22 cellular contexts compared by ENCODE assay signal in genomic region chr5:133959643-133960042, GRCh38. TPM values are rescaled to one million over a fixed set of nuclear protein-coding genes. Genes with fewer than 3 reads are reported as not detected.
A peak's percentile ranks its signal among the peaks of the same experiment; 100 is the strongest.
DNase-seq lines count a peak whose midpoint lies in the region; ATAC-seq, FAIRE-seq and TF ChIP-seq lines count a peak whose summit lies in the region.
"Had no signal": no experiment of that assay in that cellular context is flagged by ENCODE, and none has a peak within 500 bp of the region (broad histone marks: within the 10 kb centered on the region; RNA-seq: fewer than 3 reads in every experiment).

No MANE protein-coding gene starts in this region.

- no peaks in the 10 kb centered on the region for H3K9me3 ChIP-seq in CD4-positive, CD25-positive, alpha-beta regulatory T cell (ENCODE audit: control insufficient read depth in 2 of 2, low read length in 2 of 2)
- peaks cover 9% of the 10 kb centered on the region for H3K9me3 ChIP-seq in endodermal cell (ENCODE audit: control insufficient read depth, low read length)
- H3K9me3 ChIP-seq: adrenal gland, colonic mucosa, ovary, upper lobe of left lung had no signal

- intact Hi-C loops in activated CD4-positive, alpha-beta T cell treated with anti-CD3 and anti-CD28 coated beads for 36 hours (cut with DNase I, micrococcal nuclease), result no loop called here
- intact Hi-C loops in activated CD4-positive, alpha-beta memory T cell treated with anti-CD3 and anti-CD28 coated beads for 36 hours (cut with micrococcal nuclease), result no loop called here

- CTCF ChIA-PET in activated CD4-positive, alpha-beta T cell treated with anti-CD3 and anti-CD28 coated beads for 36 hours (lab: Charles Lee), result interaction anchor here (0.7 kb wide), 1 partner anchor 37 kb away, joined by 4 read pairs; no protein-coding TSS in a partner anchor
- CTCF ChIA-PET in activated CD4-positive, alpha-beta memory T cell treated with anti-CD3 and anti-CD28 coated beads for 36 hours (lab: Charles Lee), result interaction anchor here (1.0 kb wide), 1 partner anchor 15 kb away, joined by 4 read pairs; no protein-coding TSS in a partner anchor

- peaks cover 14% of the 10 kb centered on the region for H3K4me1 ChIP-seq in CD4-positive, CD25-positive, alpha-beta regulatory T cell (ENCODE audit: control insufficient read depth, insufficient read depth, low read length, poor library complexity, severe bottlenecking)
- no peaks in the 10 kb centered on the region for H3K4me1 ChIP-seq in endodermal cell (ENCODE audit: control insufficient read depth, insufficient read depth, low read length)
- H3K4me1 ChIP-seq: colonic mucosa, upper lobe of left lung had no signal

- H3K4me3 ChIP-seq in CD4-positive, CD25-positive, alpha-beta regulatory T cell (ENCODE audit: low read depth, low read length), result no peak overlapping the region
- no peak overlapping the region for H3K4me3 ChIP-seq in endodermal cell (ENCODE audit: low read length)
- H3K4me3 ChIP-seq: adrenal gland, colonic mucosa, GM23338, ovary, spleen, upper lobe of left lung had no signal

- H3K27me3 ChIP-seq in CD4-positive, CD25-positive, alpha-beta regulatory T cell (ENCODE audit: control insufficient read depth, insufficient read depth, low read length), result no peaks in the 10 kb centered on the region
- H3K27me3 ChIP-seq in endodermal cell (ENCODE audit: control insufficient read depth, insufficient read depth, low read length, poor library complexity, severe bottlenecking), result no peaks in the 10 kb centered on the region
- H3K27me3 ChIP-seq: adrenal gland, colonic mucosa, ovary, spleen, upper lobe of left lung had no signal

- DNase-seq in activated CD4-positive, alpha-beta T cell treated with anti-CD3 and anti-CD28 coated beads for 36 hours, result no peak
- DNase-seq in activated CD4-positive, alpha-beta T cell treated with anti-CD3 and anti-CD28 coated beads for 48 hours, result no peak
- no peak for DNase-seq in CD4-positive, CD25-positive, alpha-beta regulatory T cell
- DNase-seq in activated CD4-positive, alpha-beta memory T cell treated with anti-CD3 and anti-CD28 coated beads for 36 hours, result peak; percentile 24
- DNase-seq in endodermal cell, result no peak
- no peak for DNase-seq in NCI-H1694 (lab: John Stamatoyannopoulos, UW)
- no peak for DNase-seq in GM19239 (ENCODE audit: insufficient read length, low spot score)
- DNase-seq: 8988T; activated T-cell treated with anti-CD3 and anti-CD28 coated beads for 4 hours; adrenal gland; colonic mucosa; DND-41; left cardiac atrium; mesenchymal stem cell; NCI-H1048; NCI-H187 treated with DMSO at 0.1 percent for 48 hours; ovary; spleen; stimulated activated CD4-positive, alpha-beta T cell treated with anti-CD3 and anti-CD28 coated beads, Interleukin-4, amount 100 ng/mL, for 1 hour; upper lobe of left lung had no signal

- peaks cover 36% of the 10 kb centered on the region for H3K36me3 ChIP-seq in CD4-positive, CD25-positive, alpha-beta regulatory T cell (ENCODE audit: control insufficient read depth, insufficient read depth, low read length)
- peaks cover 52% of the 10 kb centered on the region for H3K36me3 ChIP-seq in endodermal cell (ENCODE audit: control insufficient read depth, insufficient read depth, low read length)
- H3K36me3 ChIP-seq: colonic mucosa, ovary had no signal

- peaks cover 34% of the 10 kb centered on the region for H3K36me3 Mint-ChIP-seq in activated CD4-positive, alpha-beta T cell treated with anti-CD3 and anti-CD28 coated beads for 36 hours (ENCODE audit: low read depth)
- peaks cover 27% of the 10 kb centered on the region for H3K36me3 Mint-ChIP-seq in CD4-positive, CD25-positive, alpha-beta regulatory T cell
- peaks cover 28% of the 10 kb centered on the region for H3K36me3 Mint-ChIP-seq in activated CD4-positive, alpha-beta memory T cell treated with anti-CD3 and anti-CD28 coated beads for 36 hours
- H3K36me3 Mint-ChIP-seq in endodermal cell (ENCODE audit: low read depth), result peaks cover 38% of the 10 kb centered on the region

- peaks cover 45% of the 10 kb centered on the region for H3K4me1 Mint-ChIP-seq in activated CD4-positive, alpha-beta T cell treated with anti-CD3 and anti-CD28 coated beads for 36 hours
- peaks cover 40 to 52% (median 46%) of the 10 kb centered on the region in 4 donors for H3K4me1 Mint-ChIP-seq in CD4-positive, CD25-positive, alpha-beta regulatory T cell
- peaks cover 51% of the 10 kb centered on the region for H3K4me1 Mint-ChIP-seq in activated CD4-positive, alpha-beta memory T cell treated with anti-CD3 and anti-CD28 coated beads for 36 hours (ENCODE audit: low read depth)
- no peaks in the 10 kb centered on the region for H3K4me1 Mint-ChIP-seq in endodermal cell

- no peak overlapping the region for H3K27ac ChIP-seq in CD4-positive, CD25-positive, alpha-beta regulatory T cell (ENCODE audit: insufficient read depth, low read length, poor library complexity, severe bottlenecking)
- no peak overlapping the region for H3K27ac ChIP-seq in endodermal cell (ENCODE audit: low read depth, low read length)
- H3K27ac ChIP-seq: adrenal gland, colonic mucosa, ovary, upper lobe of left lung had no signal

- POLR2A ChIA-PET in activated CD4-positive, alpha-beta T cell treated with anti-CD3 and anti-CD28 coated beads for 36 hours (lab: Charles Lee), result no interaction called here
- POLR2A ChIA-PET in activated CD4-positive, alpha-beta memory T cell treated with anti-CD3 and anti-CD28 coated beads for 36 hours (lab: Charles Lee), result no interaction called here

- TF ChIP-seq CTCF in endodermal cell (conservative IDR thresholded peaks at IDR 0.05), result no peak

- H3K4me3 Mint-ChIP-seq in activated CD4-positive, alpha-beta T cell treated with anti-CD3 and anti-CD28 coated beads for 36 hours, result no peak overlapping the region
- H3K4me3 Mint-ChIP-seq in CD4-positive, CD25-positive, alpha-beta regulatory T cell, result peak overlapping the region in 2 of 4 donors; percentile 13 to 41
- H3K4me3 Mint-ChIP-seq in activated CD4-positive, alpha-beta memory T cell treated with anti-CD3 and anti-CD28 coated beads for 36 hours, result peak overlapping the region; percentile 33
- no peak overlapping the region for H3K4me3 Mint-ChIP-seq in endodermal cell
- H3K4me3 Mint-ChIP-seq: GM23338 had no signal

- no peak overlapping the region for H3K9ac ChIP-seq in endodermal cell (ENCODE audit: extremely low read depth, low read length, poor library complexity, severe bottlenecking)

- WGBS in endodermal cell (ENCODE audit: insufficient coverage in 1 of 2, insufficient read length in 1 of 2), 2 experiments, result 97 to 100% methylated on average over 4 to 11 of the region's 11 CpGs

- H3K27me3 Mint-ChIP-seq in activated CD4-positive, alpha-beta T cell treated with anti-CD3 and anti-CD28 coated beads for 36 hours, result no peaks in the 10 kb centered on the region
- H3K27me3 Mint-ChIP-seq in CD4-positive, CD25-positive, alpha-beta regulatory T cell, result no peaks in the 10 kb centered on the region
- H3K27me3 Mint-ChIP-seq in activated CD4-positive, alpha-beta memory T cell treated with anti-CD3 and anti-CD28 coated beads for 36 hours, result no peaks in the 10 kb centered on the region
- no peaks in the 10 kb centered on the region for H3K27me3 Mint-ChIP-seq in endodermal cell (ENCODE audit: insufficient read depth)

- peak overlapping the region; percentile 27 for H3K27ac Mint-ChIP-seq in activated CD4-positive, alpha-beta T cell treated with anti-CD3 and anti-CD28 coated beads for 36 hours
- peak overlapping the region; percentile 63 to 79 (median 68) for H3K27ac Mint-ChIP-seq in CD4-positive, CD25-positive, alpha-beta regulatory T cell
- peak overlapping the region; percentile 76 for H3K27ac Mint-ChIP-seq in activated CD4-positive, alpha-beta memory T cell treated with anti-CD3 and anti-CD28 coated beads for 36 hours
- H3K27ac Mint-ChIP-seq in endodermal cell, result peak overlapping the region; percentile 18
- H3K27ac Mint-ChIP-seq: GM23338 had no signal

- no peak for FAIRE-seq in GM19239 (lab: Jason Lieb, UNC)

- no peaks in the 10 kb centered on the region for H3K9me3 Mint-ChIP-seq in activated CD4-positive, alpha-beta T cell treated with anti-CD3 and anti-CD28 coated beads for 36 hours (ENCODE audit: low read depth)
- H3K9me3 Mint-ChIP-seq in CD4-positive, CD25-positive, alpha-beta regulatory T cell, result no peaks in the 10 kb centered on the region
- no peaks in the 10 kb centered on the region for H3K9me3 Mint-ChIP-seq in activated CD4-positive, alpha-beta memory T cell treated with anti-CD3 and anti-CD28 coated beads for 36 hours
- peaks cover 3% of the 10 kb centered on the region for H3K9me3 Mint-ChIP-seq in endodermal cell
- H3K9me3 Mint-ChIP-seq: GM23338 had no signal

- ATAC-seq in activated CD4-positive, alpha-beta T cell treated with anti-CD3 and anti-CD28 coated beads for 36 hours, result peak; percentile 22
- ATAC-seq in CD4-positive, CD25-positive, alpha-beta regulatory T cell (ENCODE audit: low read depth in 2 of 2), result no peak
- ATAC-seq in GM19452 (IDR thresholded peaks at IDR 0.05; ENCODE audit: unreplicated experiment), result no peak
- ATAC-seq: GM23338, left cardiac atrium had no signal

RNA-seq across cellular contexts. Expression of gene C5orf15, which starts 8.8 kb away (rescaled TPM):
- total RNA-seq in activated CD4-positive, alpha-beta T cell treated with anti-CD3 and anti-CD28 coated beads for 36 hours, result 10 to 100 TPM; 28.7 to 38.7 TPM
- 12.9 TPM for total RNA-seq in CD4-positive, CD25-positive, alpha-beta regulatory T cell
- 10 to 100 TPM; 24.0 to 34.8 (median 26.8) TPM for polyA plus RNA-seq in CD4-positive, CD25-positive, alpha-beta regulatory T cell
- total RNA-seq in activated CD4-positive, alpha-beta memory T cell treated with anti-CD3 and anti-CD28 coated beads for 36 hours, result 10 to 100 TPM; 23.7 to 26.7 TPM
- 10 to 100 TPM; 37.6 to 37.7 TPM for total RNA-seq in endodermal cell
- 64.4 TPM for polyA plus RNA-seq in endodermal cell (2013, experiment 1 of 2)
- 60.7 TPM for polyA plus RNA-seq in endodermal cell (2013, experiment 2 of 2)

RNA-seq across cellular contexts. Expression of gene VDAC1, which starts 45.1 kb away (rescaled TPM):
- total RNA-seq in activated CD4-positive, alpha-beta T cell treated with anti-CD3 and anti-CD28 coated beads for 36 hours, result 100 to 1,000 TPM; 482 to 486 TPM
- 56.0 TPM for total RNA-seq in CD4-positive, CD25-positive, alpha-beta regulatory T cell
- polyA plus RNA-seq in CD4-positive, CD25-positive, alpha-beta regulatory T cell, result 100 to 1,000 TPM in 2 of 4 donors, 10 to 100 TPM in 2; 85.4 to 104 (median 97.6) TPM
- 100 to 1,000 TPM; 407 to 416 TPM for total RNA-seq in activated CD4-positive, alpha-beta memory T cell treated with anti-CD3 and anti-CD28 coated beads for 36 hours
- 100 to 1,000 TPM; 202 to 226 TPM for total RNA-seq in endodermal cell
- polyA plus RNA-seq in endodermal cell (2013, experiment 1 of 2), result 205 TPM
- 193 TPM for polyA plus RNA-seq in endodermal cell (2013, experiment 2 of 2)

Comparison
In these comparisons a context has a peak if more than half of its experiments do, and no peak if none do; other contexts are left out.
1. H3K27ac Mint-ChIP-seq: peak in every context shown above with its lines; median percentile 76 in activated CD4-positive, alpha-beta memory T cell treated with anti-CD3 and anti-CD28 coated beads for 36 hours; 68 in CD4-positive, CD25-positive, alpha-beta regulatory T cell; 27 in activated CD4-positive, alpha-beta T cell treated with anti-CD3 and anti-CD28 coated beads for 36 hours; 18 in endodermal cell.